ENCODE assay signal across 39 cellular contexts in genomic region chr18:77572537-77572936, GRCh38.
"Had no signal": no experiment of that assay in that cellular context is flagged by ENCODE, and none has a peak within 500 bp of the region (broad histone marks: within the 10 kb centered on the region; RNA-seq: fewer than 3 reads in every experiment).

No MANE protein-coding gene starts in this region.

- H3K36me3 ChIP-seq: brain microvascular endothelial cell, MG63, SJSA1, WERI-Rb-1 had no signal

- H3K9me3 ChIP-seq: MG63, SJSA1, SK-N-SH had no signal

- FAIRE-seq: colon had no signal

- H3K27ac ChIP-seq: brain microvascular endothelial cell, SJSA1, WERI-Rb-1 had no signal

- H3K4me3 ChIP-seq: MG63, SJSA1 had no signal

- DNase-seq: activated CD4-positive, alpha-beta memory T cell treated with anti-CD3 and anti-CD28 coated beads, Interleukin-2, amount 10 ng/mL, durations not matched to agents 7 days and 5 days; activated CD4-positive, alpha-beta T cell treated with anti-CD3 and anti-CD28 coated beads for 1 hour; activated CD4-positive, alpha-beta T cell treated with anti-CD3 and anti-CD28 coated beads for 48 hours; activated CD4-positive, CD25-positive, alpha-beta regulatory T cell; activated CD8-positive, alpha-beta memory T cell treated with anti-CD3 and anti-CD28 coated beads for 24 hours; activated CD8-positive, alpha-beta memory T cell treated with anti-CD3 and anti-CD28 coated beads, Interleukin-2, amount 10 ng/mL, durations not matched to agents 7 days and 5 days; activated CD8-positive, alpha-beta memory T cell treated with anti-CD3 and anti-CD28 coated beads, Interleukin-2, amount 50 U/mL, for 48 hours; activated effector memory CD4-positive, alpha-beta T cell treated with anti-CD3 and anti-CD28 coated beads, Interleukin-2, amount 50 U/mL, for 16 hours; activated naive CD4-positive, alpha-beta T cell; activated naive CD4-positive, alpha-beta T cell treated with anti-CD3 and anti-CD28 coated beads, Interleukin-2, amount 50 U/mL, for 16 hours; activated naive CD8-positive, alpha-beta T cell treated with anti-CD3 and anti-CD28 coated beads for 36 hours; activated T-cell treated with anti-CD3 and anti-CD28 coated beads, Interleukin-2, amount 50 U/mL, for 48 hours; amniotic stem cell; aorta; brain microvascular endothelial cell; central memory CD4-positive, alpha-beta T cell; Kasumi-1; KG1; MG63; NCI-H1048; NCI-H1436 treated with DMSO at 0.1 percent for 48 hours; NCI-H1694 treated with DMSO at 0.1 percent for 48 hours; NCI-H2029; NCI-H2107; NCI-H2171; NCI-H510A; NCI-H526; NCI-H748 treated with DMSO at 0.1 percent for 48 hours; OCI-M1; Right ventricle myocardium superior; SK-N-SH; SW 1271; T-helper 1 cell; T-helper 2 cell; T-helper 9 cell; WERI-Rb-1 had no signal

- H3K27me3 ChIP-seq: brain microvascular endothelial cell, MG63, SJSA1 had no signal

- ATAC-seq: activated CD8-positive, alpha-beta memory T cell treated with anti-CD3 and anti-CD28 coated beads, Interleukin-2, amount 10 ng/mL, durations not matched to agents 7 days and 5 days; activated T-helper 17 cell treated with anti-CD3 and anti-CD28 coated beads, Interleukin-2, amount 50 U/mL, for 72 hours had no signal
